ENCODE assay signal across 21 cellular contexts in genomic region chr2:15770148-15770547, GRCh38.
"Had no signal": no experiment of that assay in that cellular context is flagged by ENCODE, and none has a peak within 500 bp of the region (broad histone marks: within the 10 kb centered on the region; RNA-seq: fewer than 3 reads in every experiment).

No MANE protein-coding gene starts in this region.

- H3K27ac ChIP-seq: left lung, neutrophil, parathyroid adenoma, right atrium auricular region, sigmoid colon, thoracic aorta, vagina had no signal

- H3K36me3 ChIP-seq: left lung, neutrophil, right atrium auricular region, sigmoid colon, thoracic aorta, tibial nerve, vagina had no signal

- H3K4me1 Mint-ChIP-seq: naive thymus-derived CD8-positive, alpha-beta T cell; stimulated activated memory B cell treated with anti-CD40 and anti-IgM and Interleukin-4, amounts not matched to agents 10 μg/mL and 1 μg/mL and 100 μg/mL, for 72 hours had no signal

- H3K9me3 ChIP-seq: left lung, neutrophil, right atrium auricular region, sigmoid colon, thoracic aorta, tibial nerve, vagina had no signal

- H3K27ac Mint-ChIP-seq: effector memory CD8-positive, alpha-beta T cell; nephron progenitor cell; progenitor cell of endocrine pancreas; stimulated activated memory B cell treated with anti-CD40 and anti-IgM and Interleukin-4, amounts not matched to agents 10 μg/mL and 1 μg/mL and 100 μg/mL, for 72 hours; stimulated activated naive CD8-positive, alpha-beta T cell treated with anti-CD3 and anti-CD28 coated beads, Interleukin-15, Interleukin-2, amounts not matched to agents 100 ng/mL and 50 ng/mL, for 24 hours had no signal

- H3K36me3 Mint-ChIP-seq: naive thymus-derived CD8-positive, alpha-beta T cell; stimulated activated memory B cell treated with anti-CD40 and anti-IgM and Interleukin-4, amounts not matched to agents 10 μg/mL and 1 μg/mL and 100 μg/mL, for 72 hours had no signal

- ATAC-seq: effector memory CD8-positive, alpha-beta T cell; left cardiac atrium; left lung; naive thymus-derived CD8-positive, alpha-beta T cell; stimulated activated memory B cell treated with anti-CD40 and anti-IgM and Interleukin-4, amounts not matched to agents 10 μg/mL and 1 μg/mL and 100 μg/mL, for 72 hours had no signal

- H3K4me1 ChIP-seq: left lung, parathyroid adenoma, right atrium auricular region, sigmoid colon, tibial nerve, vagina had no signal

- H3K4me3 ChIP-seq: left lung, right atrium auricular region, sigmoid colon, thoracic aorta, tibial nerve, vagina had no signal

- H3K9me3 Mint-ChIP-seq: effector memory CD8-positive, alpha-beta T cell; stimulated activated memory B cell treated with anti-CD40 and anti-IgM and Interleukin-4, amounts not matched to agents 10 μg/mL and 1 μg/mL and 100 μg/mL, for 72 hours; stimulated activated naive CD8-positive, alpha-beta T cell treated with anti-CD3 and anti-CD28 coated beads, Interleukin-15, Interleukin-2, amounts not matched to agents 100 ng/mL and 50 ng/mL, for 24 hours had no signal

- DNase-seq: cerebellar nuclear complex; cortex of kidney; effector memory CD8-positive, alpha-beta T cell; erythroblast; left cardiac atrium; mesenchymal stem cell; midbrain; naive thymus-derived CD8-positive, alpha-beta T cell; nephron progenitor cell; sigmoid colon; stimulated activated CD4-positive, alpha-beta T cell treated with anti-CD3 and anti-CD28 coated beads, Interleukin-4, amount 100 ng/mL, for 4 hours had no signal

- H3K27me3 Mint-ChIP-seq: stimulated activated naive CD8-positive, alpha-beta T cell treated with anti-CD3 and anti-CD28 coated beads, Interleukin-15, Interleukin-2, amounts not matched to agents 100 ng/mL and 50 ng/mL, for 24 hours had no signal

- H3K27me3 ChIP-seq: left lung, neutrophil, right atrium auricular region, sigmoid colon, tibial nerve, vagina had no signal

- H3K4me3 Mint-ChIP-seq: effector memory CD8-positive, alpha-beta T cell; naive thymus-derived CD8-positive, alpha-beta T cell; nephron progenitor cell; stimulated activated memory B cell treated with anti-CD40 and anti-IgM and Interleukin-4, amounts not matched to agents 10 μg/mL and 1 μg/mL and 100 μg/mL, for 72 hours; stimulated activated naive CD8-positive, alpha-beta T cell treated with anti-CD3 and anti-CD28 coated beads, Interleukin-15, Interleukin-2, amounts not matched to agents 100 ng/mL and 50 ng/mL, for 24 hours had no signal
